ENCODE assay signal across 8 cellular contexts in the genomic region with DNA sequence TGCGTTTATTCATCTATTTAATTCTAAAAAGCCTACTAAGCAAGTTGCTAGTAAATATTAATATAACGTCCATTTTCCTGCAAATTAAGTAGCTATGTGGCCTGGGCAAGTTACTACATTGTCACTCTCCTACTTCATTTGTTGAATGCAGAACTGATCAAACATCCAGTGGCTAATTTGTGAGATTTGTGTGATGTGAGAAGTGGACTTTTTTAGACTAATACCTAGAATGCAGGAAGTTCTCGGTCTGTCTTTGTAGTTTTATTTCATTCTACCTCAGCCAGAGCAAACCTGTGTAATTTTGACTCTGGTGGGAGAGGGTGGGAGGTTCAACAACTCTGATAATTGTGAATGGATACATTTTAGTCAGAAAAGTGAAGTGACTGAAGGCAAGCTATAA. TPM values are rescaled to one million over a fixed set of nuclear protein-coding genes. Genes with fewer than 3 reads are reported as not detected.
DNase-seq lines count a peak whose midpoint lies in the region; ATAC-seq and TF ChIP-seq lines count a peak whose summit lies in the region.

No MANE protein-coding gene starts in this region.

- DNase-seq in cardiac muscle cell (ENCODE audit: low read depth in 1 of 2, low spot score in 1 of 2): no peak
- no peak for DNase-seq in left ventricle myocardium superior
- DNase-seq in epithelial cell of proximal tubule (ENCODE audit: low read depth): no peak
- DNase-seq in DMS 273 treated with DMSO at 0.1 percent for 48 hours (lab: John Stamatoyannopoulos, UW): no peak
- no peak for DNase-seq in GDM1 (lab: John Stamatoyannopoulos, UW)
- no peak for DNase-seq in activated CD8-positive, alpha-beta memory T cell treated with anti-CD3 and anti-CD28 coated beads, Interleukin-2, amount 50 U/mL, for 4 hours

- intact Hi-C loops in left ventricle myocardium superior (cut with micrococcal nuclease): no loop called here

- H3K4me3 ChIP-seq in cardiac muscle cell (peak overlapping the region; percentile 58), OCI-LY3 (ENCODE audit: low read length) (peak overlapping the region; percentile 92), epithelial cell of proximal tubule (ENCODE audit: low read depth, low read length) (peak overlapping the region; percentile 92), rectal smooth muscle tissue (ENCODE audit: low read length) (peak overlapping the region; percentile 96)

- H3K27me3 ChIP-seq in cardiac muscle cell (no peaks in the 10 kb centered on the region), OCI-LY3 (ENCODE audit: low read depth, low read length) (no peaks in the 10 kb centered on the region), rectal smooth muscle tissue (ENCODE audit: control insufficient read depth, insufficient read depth, low read length) (no peaks in the 10 kb centered on the region)

- TF ChIP-seq CTCF in cardiac muscle cell (IDR thresholded peaks at IDR 0.05; ENCODE audit: low read depth, low read length) (no peak), OCI-LY3 (IDR thresholded peaks at IDR 0.05; ENCODE audit: low read depth, low read length) (no peak), epithelial cell of proximal tubule (conservative IDR thresholded peaks at IDR 0.05; ENCODE audit: low read depth, low read length) (no peak)

- H3K9ac ChIP-seq in OCI-LY3 (ENCODE audit: low read length): peak overlapping the region; percentile 95
- H3K9ac ChIP-seq in rectal smooth muscle tissue (ENCODE audit: low read length): no peak overlapping the region

- H3K4me2 ChIP-seq in OCI-LY3 (ENCODE audit: low read length): peak overlapping the region; percentile 82

- ATAC-seq in left ventricle myocardium superior: no peak

- H3K27ac ChIP-seq in cardiac muscle cell (peak overlapping the region; percentile 90), OCI-LY3 (ENCODE audit: low read length) (peak overlapping the region; percentile 73), rectal smooth muscle tissue (ENCODE audit: low read depth, low read length) (no peak overlapping the region)

- H3K36me3 ChIP-seq in cardiac muscle cell (peaks cover 22% of the 10 kb centered on the region), OCI-LY3 (replicated peaks; ENCODE audit: low read depth, low read length) (peaks cover 20% of the 10 kb centered on the region), rectal smooth muscle tissue (ENCODE audit: control insufficient read depth, insufficient read depth, low read length) (peaks cover 2% of the 10 kb centered on the region)

- no peaks in the 10 kb centered on the region for H4K20me1 ChIP-seq in OCI-LY3 (ENCODE audit: insufficient read depth, low read length)

- no peaks in the 10 kb centered on the region for H3K9me3 ChIP-seq in cardiac muscle cell (ENCODE audit: low read depth)
- H3K9me3 ChIP-seq in OCI-LY3 (ENCODE audit: insufficient read depth, low read length): no peaks in the 10 kb centered on the region

- H3K79me2 ChIP-seq in OCI-LY3 (ENCODE audit: low read length): peaks cover 48% of the 10 kb centered on the region

- no peak overlapping the region for H2AFZ ChIP-seq in OCI-LY3 (ENCODE audit: low read depth, low read length)

- H3K4me1 ChIP-seq in cardiac muscle cell (ENCODE audit: low read depth) (peaks cover 10% of the 10 kb centered on the region), OCI-LY3 (ENCODE audit: low read length) (peaks cover 18% of the 10 kb centered on the region), rectal smooth muscle tissue (ENCODE audit: control insufficient read depth, insufficient read depth, low read length) (peaks cover 5% of the 10 kb centered on the region)

RNA-seq across cellular contexts. Expression of a gene that starts 0.8 kb away (rescaled TPM):
- total RNA-seq in cardiac muscle cell: 17.5 and 18.4 TPM in 2 replicates
- 19.5 and 25.1 TPM in 2 replicates for polyA plus RNA-seq in cardiac muscle cell
- 21.4 TPM for total RNA-seq in left ventricle myocardium superior
- 15.3 and 17.5 TPM in 2 replicates for total RNA-seq in epithelial cell of proximal tubule

RNA-seq across cellular contexts. Expression of a gene that starts 27.6 kb away (rescaled TPM):
- total RNA-seq in cardiac muscle cell: not detected in 2 replicates
- polyA plus RNA-seq in cardiac muscle cell: 0.72 TPM in 1 of 2 replicates, not detected in the other
- 0.84 TPM for total RNA-seq in left ventricle myocardium superior
- total RNA-seq in epithelial cell of proximal tubule: not detected in 2 replicates

RNA-seq across cellular contexts. Expression of a gene that starts 47.3 kb away (rescaled TPM):
- 7.9 and 10.0 TPM in 2 replicates for total RNA-seq in cardiac muscle cell
- polyA plus RNA-seq in cardiac muscle cell: 13.1 and 17.3 TPM in 2 replicates
- 9.3 TPM for total RNA-seq in left ventricle myocardium superior
- total RNA-seq in epithelial cell of proximal tubule: 8.5 and 15.0 TPM in 2 replicates
